ENCODE assay signal across 9 cellular contexts in genomic region chr10:4770766-4771553, GRCh38. TPM values are rescaled to one million over a fixed set of nuclear protein-coding genes. Genes with fewer than 3 reads are reported as not detected.
DNase-seq lines count a peak whose midpoint lies in the region; ATAC-seq, FAIRE-seq and TF ChIP-seq lines count a peak whose summit lies in the region.
"Had no signal": no experiment of that assay in that cellular context is flagged by ENCODE, and none has a peak within 500 bp of the region (broad histone marks: within the 10 kb centered on the region; RNA-seq: fewer than 3 reads in every experiment).

No MANE protein-coding gene starts in this region.

- H3K27ac Mint-ChIP-seq in activated naive CD4-positive, alpha-beta T cell treated with anti-CD3 and anti-CD28 coated beads, Interleukin-2, amount 50 U/mL, for 72 hours, result no peak overlapping the region

- peak; percentile 33 for TF ChIP-seq CTCF in fibroblast of pulmonary artery (IDR thresholded peaks at IDR 0.05; ENCODE audit: low read length, missing control alignments)
- peak in 3 of 4 experiments; percentile 20 to 40 (median 38) for TF ChIP-seq CTCF in prostate gland (IDR thresholded peaks at IDR 0.05)

- 14% methylated on average over 3 of the region's 3 CpGs for WGBS in prostate gland

- H3K4me3 ChIP-seq in fibroblast of pulmonary artery (replicated peaks; ENCODE audit: low read depth, low read length), result no peak overlapping the region
- no peak overlapping the region for H3K4me3 ChIP-seq in prostate gland
- H3K4me3 ChIP-seq: SJCRH30 had no signal

- no peak for TF ChIP-seq POLR2A in prostate gland (IDR thresholded peaks at IDR 0.05)

- H3K27me3 ChIP-seq in prostate gland (replicated peaks; ENCODE audit: insufficient read depth), result no peaks in the 10 kb centered on the region
- H3K27me3 ChIP-seq: SJCRH30 had no signal

- no peaks in the 10 kb centered on the region for H3K9me3 ChIP-seq in prostate gland
- H3K9me3 ChIP-seq: SJCRH30 had no signal

- no peak overlapping the region for H3K27ac ChIP-seq in prostate gland
- H3K27ac ChIP-seq: SJCRH30 had no signal

- H3K9me3 Mint-ChIP-seq in activated naive CD4-positive, alpha-beta T cell treated with anti-CD3 and anti-CD28 coated beads, Interleukin-2, amount 50 U/mL, for 72 hours, result no peaks in the 10 kb centered on the region

- H3K36me3 Mint-ChIP-seq in activated naive CD4-positive, alpha-beta T cell treated with anti-CD3 and anti-CD28 coated beads, Interleukin-2, amount 50 U/mL, for 72 hours, result no peaks in the 10 kb centered on the region

- no peaks in the 10 kb centered on the region for H3K4me1 ChIP-seq in prostate gland (replicated peaks)

- ATAC-seq in activated naive CD4-positive, alpha-beta T cell treated with anti-CD3 and anti-CD28 coated beads, Interleukin-2, amount 50 U/mL, for 72 hours, result no peak

- H3K36me3 ChIP-seq in prostate gland, result no peaks in the 10 kb centered on the region
- H3K36me3 ChIP-seq: SJCRH30 had no signal

- peak; percentile 76 for DNase-seq in H4 (ENCODE audit: low spot score)
- peak; percentile 99 for DNase-seq in RCC 7860 (ENCODE audit: low spot score)
- peak; percentile 96 for DNase-seq in fibroblast of pulmonary artery (ENCODE audit: low read depth)
- no peak for DNase-seq in prostate gland (ENCODE audit: low spot score)
- DNase-seq in T-helper 1 cell, result no peak
- no peak for DNase-seq in cerebellum (ENCODE audit: low spot score)
- no peak for DNase-seq in activated naive CD4-positive, alpha-beta T cell treated with anti-CD3 and anti-CD28 coated beads, Interleukin-2, amount 50 U/mL, for 72 hours (ENCODE audit: low spot score in 2 of 2)
- no peak for DNase-seq in effector CD4-positive, alpha-beta T cell

- FAIRE-seq in RCC 7860 (lab: Jason Lieb, UNC), result peak; percentile 99

- intact Hi-C loops in prostate gland (cut with DNase I), result loop anchor here (5.0 kb wide), 1 partner anchor 1574 kb away; no protein-coding TSS in a partner anchor

RNA-seq across cellular contexts. Expression of gene AKR1E2, which starts 55.0 kb away (rescaled TPM):
- not detected in 2 replicates for total RNA-seq in H4 (2014; rRNA removed; shearing (Covaris generic))
- total RNA-seq in prostate gland (10 to 100 TPM in 1 of 2 donors, 1 to 10 TPM in 1; 1.8 to 16.2 TPM), cerebellum (26.3 TPM)
- total RNA-seq in activated naive CD4-positive, alpha-beta T cell treated with anti-CD3 and anti-CD28 coated beads, Interleukin-2, amount 50 U/mL, for 72 hours, result 1 to 10 TPM; 3.1 to 7.5 TPM
- total RNA-seq: SJCRH30 had no signal

Comparison
In these comparisons a context has a peak if more than half of its experiments do, and no peak if none do; other contexts are left out.
1. DNase-seq: peak in H4 (single experiment), RCC 7860 (single experiment) and fibroblast of pulmonary artery (single experiment); none in prostate gland (single experiment), T-helper 1 cell (0 of 5), cerebellum (single experiment), activated naive CD4-positive, alpha-beta T cell treated with anti-CD3 and anti-CD28 coated beads, Interleukin-2, amount 50 U/mL, for 72 hours (0 of 2) and effector CD4-positive, alpha-beta T cell (single experiment).